In genomic region chr9:98796364-98797101, GRCh38 we compare ENCODE assay signal across 8 cellular contexts. TPM values are rescaled to one million over a fixed set of nuclear protein-coding genes. Genes with fewer than 3 reads are reported as not detected.
DNase-seq lines count a peak whose midpoint lies in the region; ATAC-seq and TF ChIP-seq lines count a peak whose summit lies in the region.

Gene ANKS6, minus strand, starts transcription at chr9:98796555. Its CDS starts 64 bp downstream, at chr9:98796491.

- peaks cover 0 to 12% (median 3%) of the 10 kb centered on the region in 4 donors for H3K4me1 ChIP-seq in liver (ENCODE audit: control insufficient read depth in 4 of 4, insufficient read depth in 4 of 4, low read length in 3 of 4)

- peaks cover 19% of the 10 kb centered on the region for H3K4me1 Mint-ChIP-seq in dendritic cell treated with granulocyte-macrophage colony-stimulating factor and Interleukin-4, amounts not matched to agents 40 ng/mL and 50 ng/mL, for 4 days (ENCODE audit: low read depth)

- H3K4me3 Mint-ChIP-seq in dendritic cell treated with granulocyte-macrophage colony-stimulating factor and Interleukin-4, amounts not matched to agents 40 ng/mL and 50 ng/mL, for 4 days: peak within 1 kb of the TSS; percentile 83

- intact Hi-C loops in dendritic cell treated with granulocyte-macrophage colony-stimulating factor and Interleukin-4, amounts not matched to agents 40 ng/mL and 50 ng/mL, for 4 days (cut with micrococcal nuclease): no loop called here

- no peaks in the 10 kb centered on the region for H3K36me3 ChIP-seq in liver (ENCODE audit: control insufficient read depth in 4 of 4, insufficient read depth in 3 of 4, low read depth in 1 of 4, low read length in 3 of 4)

- DNase-seq in SIG-M5 treated with dmso at 0.1 percent for 504 hours (lab: John Stamatoyannopoulos, UW; ENCODE audit: unreplicated experiment) (peak; percentile 52), SIG-M5 (lab: John Stamatoyannopoulos, UW) (no peak), NCI-H2227 treated with DMSO at 0.1 percent for 48 hours (lab: John Stamatoyannopoulos, UW) (peak; percentile 47)
- peak; percentile 80 for DNase-seq in activated CD4-positive, alpha-beta T cell treated with anti-CD3 and anti-CD28 coated beads, Interleukin-2, amount 50 U/mL, for 1 hour
- peak; percentile 85 for DNase-seq in stimulated activated CD4-positive, alpha-beta T cell treated with anti-CD3 and anti-CD28 coated beads, Interleukin-4, amount 100 ng/mL, for 1 hour

- peak within 1 kb of the TSS in 1 of 2 donors; percentile 49 for H3K27ac ChIP-seq in liver (ENCODE audit: low read depth in 1 of 2, low read length in 2 of 2)

- peak within 1 kb of the TSS; percentile 68 to 82 (median 71) for H3K4me3 ChIP-seq in liver (ENCODE audit: low read depth in 1 of 3, low read length in 3 of 3)

- peak; percentile 78 for ATAC-seq in HG02943 (IDR thresholded peaks at IDR 0.05; ENCODE audit: low read depth, unreplicated experiment)

- TF ChIP-seq RAD21 in liver (IDR thresholded peaks at IDR 0.05): no peak

- H3K36me3 Mint-ChIP-seq in dendritic cell treated with granulocyte-macrophage colony-stimulating factor and Interleukin-4, amounts not matched to agents 40 ng/mL and 50 ng/mL, for 4 days (ENCODE audit: low read depth): peaks cover 5% of the 10 kb centered on the region

- H3K27me3 ChIP-seq in liver (ENCODE audit: control insufficient read depth in 4 of 4, insufficient read depth in 4 of 4, low read length in 3 of 4): no peaks in the 10 kb centered on the region

- 5% methylated on average over 86 of the region's 86 CpGs for WGBS in liver

- peak within 1 kb of the TSS; percentile 79 for H3K27ac Mint-ChIP-seq in dendritic cell treated with granulocyte-macrophage colony-stimulating factor and Interleukin-4, amounts not matched to agents 40 ng/mL and 50 ng/mL, for 4 days

- H3K9me3 ChIP-seq in liver (ENCODE audit: control insufficient read depth in 4 of 4, low read length in 3 of 4): peaks cover 0 to 2% (median 0%) of the 10 kb centered on the region in 4 donors

- H3K9ac ChIP-seq in liver (ENCODE audit: low read depth in 1 of 2, low read length in 2 of 2): peak within 1 kb of the TSS in 1 of 2 donors; percentile 73

- H3K27me3 Mint-ChIP-seq in dendritic cell treated with granulocyte-macrophage colony-stimulating factor and Interleukin-4, amounts not matched to agents 40 ng/mL and 50 ng/mL, for 4 days: peaks cover 50% of the 10 kb centered on the region

- H3K9me3 Mint-ChIP-seq in dendritic cell treated with granulocyte-macrophage colony-stimulating factor and Interleukin-4, amounts not matched to agents 40 ng/mL and 50 ng/mL, for 4 days: peaks cover 12% of the 10 kb centered on the region

- TF ChIP-seq CTCF in liver (IDR thresholded peaks at IDR 0.05; ENCODE audit: low read depth, low read length, missing input control): peak; percentile 59

TF ChIP-seq in liver, 16 proteins besides CTCF, POLR2A, EP300 and RAD21:
- TF ChIP-seq HNF4A (conservative IDR thresholded peaks at IDR 0.05) (no peak), REST (IDR thresholded peaks at IDR 0.05) (no peak), EGR1 (IDR thresholded peaks at IDR 0.05; ENCODE audit: low read depth in 2 of 2) (no peak), RXRA (IDR thresholded peaks at IDR 0.05) (no peak)
TF ChIP-seq in liver: peak in this region for 0.

RNA-seq across cellular contexts. Expression of gene ANKS6, which starts in this region (rescaled TPM):
- total RNA-seq in liver: 1 to 10 TPM; 1.9 to 6.3 TPM
- polyA plus RNA-seq in liver: 1 to 10 TPM; 2.3 to 3.5 TPM
